In the genomic region with DNA sequence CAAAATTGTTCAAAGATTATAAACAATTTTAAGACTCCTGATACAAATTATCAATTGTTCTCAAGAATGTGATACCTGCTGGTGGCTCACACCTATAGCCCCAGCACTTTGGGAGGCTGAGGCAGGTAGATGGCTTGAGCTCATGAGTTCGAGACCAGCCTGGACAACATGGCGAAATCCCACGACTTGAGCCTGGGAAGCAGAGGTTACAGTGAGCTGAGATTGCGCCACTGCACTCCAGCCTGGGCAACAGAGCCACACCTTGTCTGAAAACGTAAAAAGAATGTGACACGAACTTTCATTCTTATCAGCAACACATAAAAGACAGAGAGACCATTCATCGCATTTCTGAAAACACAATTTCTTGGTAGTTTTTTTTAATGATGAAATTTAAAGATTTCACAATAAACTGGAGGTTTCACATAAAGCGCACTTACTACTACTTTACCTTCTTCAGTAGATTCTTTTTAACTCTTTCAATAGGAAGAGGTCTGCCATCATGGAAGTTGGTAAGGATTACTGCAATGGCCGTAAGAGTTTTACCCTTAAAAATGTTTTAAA, we compare ENCODE assay signal across 1 cellular context.
TF ChIP-seq lines count a peak whose summit lies in the region.

No MANE protein-coding gene starts in this region.

TF ChIP-seq in K562, 482 proteins besides CTCF, POLR2A, EP300 and RAD21:
- TF ChIP-seq HMGN3 (IDR thresholded peaks at IDR 0.05; ENCODE audit: borderline replicate concordance, extremely low read depth, insufficient read length, low read depth, low read length) = no peak
- TF ChIP-seq TOE1 (IDR thresholded peaks at IDR 0.05; ENCODE audit: borderline replicate concordance) = no peak
- no peak for TF ChIP-seq TOE1 (CRISPR knock-in tag; IDR thresholded peaks at IDR 0.05; ENCODE audit: borderline replicate concordance, low read depth)
- peak; percentile 53 for TF ChIP-seq CEBPB (tag; IDR thresholded peaks at IDR 0.05)
- TF ChIP-seq, protein P1, sequence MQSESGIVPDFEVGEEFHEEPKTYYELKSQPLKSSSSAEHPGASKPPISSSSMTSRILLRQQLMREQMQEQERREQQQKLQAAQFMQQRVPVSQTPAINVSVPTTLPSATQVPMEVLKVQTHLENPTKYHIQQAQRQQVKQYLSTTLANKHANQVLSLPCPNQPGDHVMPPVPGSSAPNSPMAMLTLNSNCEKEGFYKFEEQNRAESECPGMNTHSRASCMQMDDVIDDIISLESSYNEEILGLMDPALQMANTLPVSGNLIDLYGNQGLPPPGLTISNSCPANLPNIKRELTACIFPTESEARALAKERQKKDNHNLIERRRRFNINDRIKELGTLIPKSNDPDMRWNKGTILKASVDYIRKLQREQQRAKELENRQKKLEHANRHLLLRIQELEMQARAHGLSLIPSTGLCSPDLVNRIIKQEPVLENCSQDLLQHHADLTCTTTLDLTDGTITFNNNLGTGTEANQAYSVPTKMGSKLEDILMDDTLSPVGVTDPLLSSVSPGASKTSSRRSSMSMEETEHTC (IDR thresholded peaks at IDR 0.05) = no peak
- TF ChIP-seq TFAP4 (CRISPR knock-in tag; IDR thresholded peaks at IDR 0.05; ENCODE audit: borderline replicate concordance) = no peak
- no peak for TF ChIP-seq STAT5B (CRISPR knock-in tag; IDR thresholded peaks at IDR 0.05)
- no peak for TF ChIP-seq BDP1 (IDR thresholded peaks at IDR 0.05; ENCODE audit: insufficient read depth, insufficient read length)
